1 cellular context compared by ENCODE assay signal in genomic region chr18:23451011-23451410, GRCh38.
TF ChIP-seq lines count a peak whose summit lies in the region.

No MANE protein-coding gene starts in this region.

TF ChIP-seq in GM12878, 131 proteins besides CTCF, POLR2A, EP300 and RAD21:
- TF ChIP-seq MTA2 (IDR thresholded peaks at IDR 0.05; ENCODE audit: low read depth) (no peak), CHD2 (IDR thresholded peaks at IDR 0.05; ENCODE audit: borderline replicate concordance, low read depth, low read length) (no peak), TCF7 (IDR thresholded peaks at IDR 0.05; ENCODE audit: borderline replicate concordance) (no peak), CBFB (IDR thresholded peaks at IDR 0.05; ENCODE audit: low read depth) (no peak), E4F1 (IDR thresholded peaks at IDR 0.05; ENCODE audit: borderline replicate concordance, partially characterized antibody) (no peak), ZNF622 (IDR thresholded peaks at IDR 0.05) (no peak)
